1 cellular context compared by ENCODE assay signal in the genomic region with DNA sequence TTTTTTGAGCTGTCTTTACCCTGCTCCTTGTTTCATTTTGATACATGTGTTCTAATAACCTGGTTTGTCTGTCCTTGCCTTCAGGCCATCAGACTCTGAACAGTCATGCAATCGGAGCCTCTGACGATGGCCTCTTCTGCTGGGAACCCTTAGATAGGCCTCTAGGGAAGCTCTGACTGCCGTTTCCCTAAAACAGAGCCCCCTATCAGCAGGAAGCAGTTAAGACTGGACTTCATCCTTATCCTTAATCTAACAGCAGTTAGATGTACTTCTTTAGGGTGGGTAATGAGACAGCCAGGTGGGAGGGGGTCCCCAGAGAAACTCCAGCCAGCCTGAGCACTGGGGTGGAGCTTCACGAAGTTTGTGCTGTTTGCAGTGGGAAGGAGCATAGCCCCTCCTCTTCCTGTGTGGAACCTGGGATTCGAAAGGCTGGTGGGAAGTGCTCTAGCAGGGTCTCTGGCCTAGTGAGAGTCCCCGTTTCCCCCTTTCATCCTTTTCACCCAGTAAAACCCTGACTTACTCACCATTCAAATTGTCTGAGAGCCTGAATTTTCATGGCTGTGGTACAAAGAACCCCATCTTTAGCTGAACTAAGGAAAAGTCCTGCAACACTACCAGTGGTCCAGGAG.
TF ChIP-seq lines count a peak whose summit lies in the region.

No MANE protein-coding gene starts in this region.

TF ChIP-seq in HCT116, 20 proteins besides CTCF, POLR2A, EP300 and RAD21 (continued from another document):
- TF ChIP-seq, protein P1, sequence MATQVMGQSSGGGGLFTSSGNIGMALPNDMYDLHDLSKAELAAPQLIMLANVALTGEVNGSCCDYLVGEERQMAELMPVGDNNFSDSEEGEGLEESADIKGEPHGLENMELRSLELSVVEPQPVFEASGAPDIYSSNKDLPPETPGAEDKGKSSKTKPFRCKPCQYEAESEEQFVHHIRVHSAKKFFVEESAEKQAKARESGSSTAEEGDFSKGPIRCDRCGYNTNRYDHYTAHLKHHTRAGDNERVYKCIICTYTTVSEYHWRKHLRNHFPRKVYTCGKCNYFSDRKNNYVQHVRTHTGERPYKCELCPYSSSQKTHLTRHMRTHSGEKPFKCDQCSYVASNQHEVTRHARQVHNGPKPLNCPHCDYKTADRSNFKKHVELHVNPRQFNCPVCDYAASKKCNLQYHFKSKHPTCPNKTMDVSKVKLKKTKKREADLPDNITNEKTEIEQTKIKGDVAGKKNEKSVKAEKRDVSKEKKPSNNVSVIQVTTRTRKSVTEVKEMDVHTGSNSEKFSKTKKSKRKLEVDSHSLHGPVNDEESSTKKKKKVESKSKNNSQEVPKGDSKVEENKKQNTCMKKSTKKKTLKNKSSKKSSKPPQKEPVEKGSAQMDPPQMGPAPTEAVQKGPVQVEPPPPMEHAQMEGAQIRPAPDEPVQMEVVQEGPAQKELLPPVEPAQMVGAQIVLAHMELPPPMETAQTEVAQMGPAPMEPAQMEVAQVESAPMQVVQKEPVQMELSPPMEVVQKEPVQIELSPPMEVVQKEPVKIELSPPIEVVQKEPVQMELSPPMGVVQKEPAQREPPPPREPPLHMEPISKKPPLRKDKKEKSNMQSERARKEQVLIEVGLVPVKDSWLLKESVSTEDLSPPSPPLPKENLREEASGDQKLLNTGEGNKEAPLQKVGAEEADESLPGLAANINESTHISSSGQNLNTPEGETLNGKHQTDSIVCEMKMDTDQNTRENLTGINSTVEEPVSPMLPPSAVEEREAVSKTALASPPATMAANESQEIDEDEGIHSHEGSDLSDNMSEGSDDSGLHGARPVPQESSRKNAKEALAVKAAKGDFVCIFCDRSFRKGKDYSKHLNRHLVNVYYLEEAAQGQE (IDR thresholded peaks at IDR 0.05; ENCODE audit: low read depth) = no peak
